ENCODE assay signal across 18 cellular contexts in the genomic region with DNA sequence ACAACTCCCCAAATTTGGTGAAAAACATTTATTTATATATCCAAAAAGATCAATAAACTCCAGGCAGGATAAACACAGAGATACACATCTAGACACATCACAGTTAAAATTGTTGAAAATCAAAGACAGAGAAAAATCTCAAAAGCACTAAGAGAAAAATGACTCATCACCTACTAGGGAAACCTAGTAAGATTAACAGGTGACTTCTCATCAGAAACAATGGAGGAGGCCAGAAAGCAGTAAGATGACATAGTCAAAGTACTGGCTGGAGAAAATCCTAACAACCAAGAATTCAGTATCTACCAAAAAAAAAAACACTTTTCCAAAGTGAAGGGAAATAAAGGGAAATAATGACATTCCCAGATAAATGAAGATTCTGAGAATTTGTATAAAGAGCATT.
"Had no signal": no experiment of that assay in that cellular context is flagged by ENCODE, and none has a peak within 500 bp of the region (broad histone marks: within the 10 kb centered on the region; RNA-seq: fewer than 3 reads in every experiment).

No MANE protein-coding gene starts in this region.

- H3K36me3 ChIP-seq: breast epithelium, neural progenitor cell, prostate gland, transverse colon had no signal

- H3K27ac ChIP-seq: breast epithelium, neural progenitor cell, prostate gland, skin epidermis, transverse colon, vagina had no signal

- DNase-seq: activated B cell treated with CpG ODN at 0.5 μM for 24 hours; activated CD4-positive, alpha-beta T cell treated with anti-CD3 and anti-CD28 coated beads for 48 hours; activated CD8-positive, alpha-beta memory T cell treated with anti-CD3 and anti-CD28 coated beads, Interleukin-2, amount 50 U/mL, for 48 hours; activated effector memory CD4-positive, alpha-beta T cell treated with anti-CD3 and anti-CD28 coated beads, Interleukin-2, amount 50 U/mL, for 16 hours; activated T-cell treated with anti-CD3 and anti-CD28 coated beads, Interleukin-2, amount 50 U/mL, for 48 hours; effector CD8-positive, alpha-beta T cell; mesenchymal stem cell; naive thymus-derived CD4-positive, alpha-beta T cell; right cardiac atrium; stimulated activated CD4-positive, alpha-beta T cell treated with anti-CD3 and anti-CD28 coated beads, Interleukin-15, amount 100 ng/mL, for 24 hours; stimulated activated CD4-positive, alpha-beta T cell treated with anti-CD3 and anti-CD28 coated beads, Interleukin-2, amount 100 ng/mL, for 48 hours; transverse colon had no signal

- H3K9ac ChIP-seq: neural progenitor cell had no signal

- ATAC-seq: naive thymus-derived CD4-positive, alpha-beta T cell; right cardiac atrium had no signal

- H3K27me3 ChIP-seq: breast epithelium, neural progenitor cell, transverse colon, vagina had no signal

- FAIRE-seq: astrocyte had no signal

- H3K4me3 ChIP-seq: breast epithelium, neural progenitor cell, prostate gland, skin epidermis, transverse colon, vagina had no signal

- H2AFZ ChIP-seq: neural progenitor cell had no signal

- H3K4me1 ChIP-seq: breast epithelium, neural progenitor cell, prostate gland, transverse colon, vagina had no signal

- H3K4me2 ChIP-seq: neural progenitor cell had no signal

- H3K9me3 ChIP-seq: breast epithelium, prostate gland, transverse colon, vagina had no signal
